ENCODE assay signal across 1 cellular context in the genomic region with DNA sequence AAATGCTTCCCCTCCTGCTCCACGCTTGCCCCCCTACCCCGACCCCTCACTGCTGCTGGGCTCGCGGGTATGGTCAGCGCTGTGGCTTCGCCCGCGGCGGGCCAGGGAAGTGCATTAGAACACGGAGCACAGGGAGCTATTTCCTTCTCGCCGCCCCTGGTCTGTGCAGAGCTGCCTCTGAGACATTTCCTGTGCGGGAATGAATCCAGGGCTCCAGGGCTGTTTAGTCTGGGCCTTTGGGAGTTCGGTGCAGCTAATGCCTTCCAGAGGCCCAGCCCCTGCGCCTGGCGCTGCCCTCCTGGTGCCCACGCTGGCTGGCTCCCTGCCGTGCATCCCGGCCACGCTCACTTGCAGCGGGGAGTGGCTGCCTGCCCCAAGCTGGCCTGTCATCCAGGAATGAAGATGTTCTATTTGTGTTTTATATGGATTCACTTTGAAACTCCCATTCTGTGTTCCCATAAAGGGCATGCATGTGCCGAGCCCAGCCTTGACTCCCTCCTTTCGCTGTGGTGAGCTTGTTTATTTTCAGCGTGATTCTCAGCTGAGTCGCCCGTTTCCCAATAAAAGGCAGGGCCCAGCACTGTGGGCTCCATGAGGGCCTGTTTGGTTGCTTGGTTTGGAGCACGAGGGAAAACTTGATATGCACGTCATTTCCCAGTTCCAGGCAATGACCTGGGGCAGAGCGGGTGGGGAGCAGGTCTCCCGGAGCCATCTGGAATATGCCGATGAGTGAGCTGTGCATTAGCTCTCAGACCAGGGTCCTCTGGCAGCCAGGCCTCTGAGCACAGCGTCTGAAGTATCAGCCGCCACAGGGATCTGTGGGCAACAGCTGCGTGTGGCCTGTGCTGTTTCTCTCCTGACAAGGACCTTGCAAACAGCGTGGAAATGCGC.
TF ChIP-seq lines count a peak whose summit lies in the region.

No MANE protein-coding gene starts in this region.

TF ChIP-seq in SK-N-SH, 30 proteins besides CTCF, POLR2A, EP300 and RAD21 (continued from another document):
- TF ChIP-seq, protein P1, sequence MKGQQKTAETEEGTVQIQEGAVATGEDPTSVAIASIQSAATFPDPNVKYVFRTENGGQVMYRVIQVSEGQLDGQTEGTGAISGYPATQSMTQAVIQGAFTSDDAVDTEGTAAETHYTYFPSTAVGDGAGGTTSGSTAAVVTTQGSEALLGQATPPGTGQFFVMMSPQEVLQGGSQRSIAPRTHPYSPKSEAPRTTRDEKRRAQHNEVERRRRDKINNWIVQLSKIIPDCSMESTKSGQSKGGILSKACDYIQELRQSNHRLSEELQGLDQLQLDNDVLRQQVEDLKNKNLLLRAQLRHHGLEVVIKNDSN (IDR thresholded peaks at IDR 0.05; ENCODE audit: borderline replicate concordance, low read depth), result 0 out of 2 replicates have a peak, but pooled peaks have one; percentile 3
- TF ChIP-seq MXI1 (IDR thresholded peaks at IDR 0.05; ENCODE audit: low read depth, low read length) (peak; percentile 50; the same call in 1 of the 2 replicates), CHD2 (IDR thresholded peaks at IDR 0.05; ENCODE audit: low read length, partially characterized antibody) (no peak), SIN3A (IDR thresholded peaks at IDR 0.05; ENCODE audit: borderline replicate concordance, low read depth, low read length) (no peak), FOXJ3 (CRISPR knock-in tag; IDR thresholded peaks at IDR 0.05) (peak; percentile 48; the same call in 1 of the 2 replicates), FOXM1 (IDR thresholded peaks at IDR 0.05; ENCODE audit: low read depth) (no peak), TAF1 (IDR thresholded peaks at IDR 0.05; ENCODE audit: borderline replicate concordance, low read depth, low read length) (0 out of 2 replicates have a peak, but pooled peaks have one; percentile 32), RFX5 (IDR thresholded peaks at IDR 0.05; ENCODE audit: low read length) (no peak), ELF1 (IDR thresholded peaks at IDR 0.05) (no peak), EZH2phosphoT487 (IDR thresholded peaks at IDR 0.05; ENCODE audit: borderline replicate concordance, low read depth) (no peak), RCOR1 (IDR thresholded peaks at IDR 0.05; ENCODE audit: low read length) (no peak), RXRA (IDR thresholded peaks at IDR 0.05; ENCODE audit: borderline replicate concordance, low read depth) (peak; percentile 24; the same call in 1 of the 2 replicates), NRF1 (IDR thresholded peaks at IDR 0.05; ENCODE audit: low read depth, low read length) (no peak), MEF2A (IDR thresholded peaks at IDR 0.05; ENCODE audit: borderline replicate concordance, low read depth) (no peak), YY1 (IDR thresholded peaks at IDR 0.05; ENCODE audit: low read depth) (no peak), TCF12 (IDR thresholded peaks at IDR 0.05) (peak; percentile 57), IRF3 (IDR thresholded peaks at IDR 0.05; ENCODE audit: low read depth, low read length) (no peak), TEAD4 (IDR thresholded peaks at IDR 0.05; ENCODE audit: borderline replicate concordance, insufficient read depth) (0 out of 2 replicates have a peak, but pooled peaks have one; percentile 26)
TF ChIP-seq in SK-N-SH: peak in this region for 11.
